ENCODE assay signal across 8 cellular contexts in genomic region chr3:51392301-51393095, GRCh38. TPM values are rescaled to one million over a fixed set of nuclear protein-coding genes. Genes with fewer than 3 reads are reported as not detected.
DNase-seq lines count a peak whose midpoint lies in the region; ATAC-seq, FAIRE-seq and TF ChIP-seq lines count a peak whose summit lies in the region.

No MANE protein-coding gene starts in this region.

- peak overlapping the region; percentile 38 to 93; a peak in 3 of 4 replicates for H3K4me3 ChIP-seq in DND-41 (ENCODE audit: low read depth in 1 of 2, low read length in 2 of 2)
- peak overlapping the region; percentile 67 for H3K4me3 ChIP-seq in SU-DHL-6 (ENCODE audit: insufficient read depth, low read length, poor library complexity, severe bottlenecking)
- H3K4me3 ChIP-seq in fibroblast of pulmonary artery (replicated peaks; ENCODE audit: low read depth, low read length): peak overlapping the region; percentile 63
- peak overlapping the region; percentile 60 to 88 (median 71) for H3K4me3 ChIP-seq in pancreas

- H3K79me2 ChIP-seq in DND-41 (ENCODE audit: insufficient read depth, low read length): peaks cover 89% of the 10 kb centered on the region
- H3K79me2 ChIP-seq in SU-DHL-6 (ENCODE audit: insufficient read depth, low read length): peaks cover 49% of the 10 kb centered on the region

- H3K9me3 ChIP-seq in DND-41 (ENCODE audit: insufficient read depth, low read length, severe bottlenecking) (no peaks in the 10 kb centered on the region), SU-DHL-6 (ENCODE audit: insufficient read depth, low read length) (no peaks in the 10 kb centered on the region), pancreas (no peaks in the 10 kb centered on the region)

- H3K27me3 ChIP-seq in DND-41 (ENCODE audit: insufficient read depth, low read length, poor library complexity) (no peaks in the 10 kb centered on the region), SU-DHL-6 (ENCODE audit: low read length) (no peaks in the 10 kb centered on the region), pancreas (no peaks in the 10 kb centered on the region)

- H3K4me2 ChIP-seq in DND-41 (ENCODE audit: insufficient read depth, low read length) (peak overlapping the region; percentile 90), SU-DHL-6 (ENCODE audit: low read depth, low read length, poor library complexity, severe bottlenecking) (peak overlapping the region; percentile 60)

- no peak for ATAC-seq in DND-41 (ENCODE audit: insufficient read depth, low read depth)
- no peak for ATAC-seq in pancreas

- peak overlapping the region; percentile 72 for H3K27ac ChIP-seq in DND-41 (ENCODE audit: low read length)
- H3K27ac ChIP-seq in SU-DHL-6 (ENCODE audit: low read depth, low read length): no peak overlapping the region
- peak overlapping the region in 3 of 4 donors; percentile 69 to 80 (median 70) for H3K27ac ChIP-seq in pancreas

- H2AFZ ChIP-seq in DND-41 (ENCODE audit: low read depth, low read length) (no peak overlapping the region), SU-DHL-6 (ENCODE audit: low read depth, low read length, severe bottlenecking) (no peak overlapping the region)

- FAIRE-seq in pancreas (lab: Jason Lieb, UNC): no peak

- H3K36me3 ChIP-seq in DND-41 (ENCODE audit: insufficient read depth, low read length) (peaks cover 90% of the 10 kb centered on the region), SU-DHL-6 (ENCODE audit: low read length) (no peaks in the 10 kb centered on the region; the same call in 1 of the 2 replicates), pancreas (peaks cover 0 to 40% (median 16%) of the 10 kb centered on the region in 3 donors)

- H4K20me1 ChIP-seq in DND-41 (ENCODE audit: insufficient read depth, low read length) (peaks cover 78% of the 10 kb centered on the region), SU-DHL-6 (ENCODE audit: low read depth, low read length) (no peaks in the 10 kb centered on the region; the same call in 1 of the 2 replicates)

- H3F3A ChIP-seq in SU-DHL-6 (ENCODE audit: insufficient read depth): peaks cover 43% of the 10 kb centered on the region

- 68 to 78% methylated on average over 44 of the region's 44 CpGs for WGBS in pancreas, 2 donors

- DNase-seq in DND-41 (no peak), fibroblast of pulmonary artery (ENCODE audit: low read depth) (no peak), pancreas (peak in 3 of 6 donors; percentile 38 to 58 (median 46)), NCI-H1694 (lab: John Stamatoyannopoulos, UW) (no peak), cortex of kidney (lab: John Stamatoyannopoulos, UW) (no peak), COLO829 (ENCODE audit: low spot score) (no peak)
- DNase-seq in effector CD4-positive, alpha-beta T cell: no peak

- peaks cover 72% of the 10 kb centered on the region for H3K4me1 ChIP-seq in DND-41 (ENCODE audit: insufficient read depth, low read length)
- H3K4me1 ChIP-seq in pancreas: peaks cover 38 to 52% (median 41%) of the 10 kb centered on the region in 3 donors

- no peaks in the 10 kb centered on the region for H3K9me2 ChIP-seq in SU-DHL-6 (replicated peaks; ENCODE audit: insufficient read depth, low read length)

- no peak for TF ChIP-seq CTCF in DND-41 (IDR thresholded peaks at IDR 0.05; ENCODE audit: borderline replicate concordance, extremely low read depth, low read length, poor library complexity, severe bottlenecking)
- no peak for TF ChIP-seq CTCF in SU-DHL-6 (IDR thresholded peaks at IDR 0.05; ENCODE audit: insufficient read depth, low read length, poor library complexity, severe bottlenecking)
- no peak for TF ChIP-seq CTCF in fibroblast of pulmonary artery (IDR thresholded peaks at IDR 0.05; ENCODE audit: low read length, missing control alignments)
- no peak for TF ChIP-seq CTCF in pancreas (IDR thresholded peaks at IDR 0.05)

- intact Hi-C loops in pancreas (cut with DNase I): loop anchor here in 1 of 3 donors (10.0 kb wide), 1 partner anchor 412 kb away; no protein-coding TSS in a partner anchor

- H3K9ac ChIP-seq in DND-41 (ENCODE audit: low read depth, low read length) (peak overlapping the region; percentile 80), SU-DHL-6 (ENCODE audit: low read length) (peak overlapping the region; percentile 75)

RNA-seq across cellular contexts. Expression of gene RBM15B, which starts 1.4 kb away (rescaled TPM):
- 10 to 100 TPM; 12.6 to 19.0 (median 17.7) TPM for total RNA-seq in pancreas
- polyA plus RNA-seq in pancreas: 1 to 10 TPM; 6.4 to 8.9 TPM

RNA-seq across cellular contexts. Expression of gene MANF, which starts 7.4 kb away (rescaled TPM):
- 10 to 100 TPM; 30.6 to 62.2 (median 51.6) TPM for total RNA-seq in pancreas
- polyA plus RNA-seq in pancreas: 10 to 100 TPM; 34.1 to 74.4 TPM
